Comparison of ENCODE assay signal across 13 cellular contexts in genomic region chr6:140203611-140204553, GRCh38.
DNase-seq lines count a peak whose midpoint lies in the region; ATAC-seq and TF ChIP-seq lines count a peak whose summit lies in the region.
"Had no signal": no experiment of that assay in that cellular context is flagged by ENCODE, and none has a peak within 500 bp of the region (broad histone marks: within the 10 kb centered on the region; RNA-seq: fewer than 3 reads in every experiment).

No MANE protein-coding gene starts in this region.

- intact Hi-C loops in lower lobe of right lung (cut with DNase I): no loop called here
- intact Hi-C loops in body of pancreas (cut with DNase I): no loop called here

- no peaks in the 10 kb centered on the region for H3K36me3 ChIP-seq in brain microvascular endothelial cell (replicated peaks)
- H3K36me3 ChIP-seq in lower lobe of right lung: no peaks in the 10 kb centered on the region
- no peaks in the 10 kb centered on the region for H3K36me3 ChIP-seq in body of pancreas (replicated peaks in 1 of 2; ENCODE audit: insufficient read depth in 1 of 2, low read depth in 2 of 2)

- DNase-seq in DMS79 (lab: John Stamatoyannopoulos, UW) (peak; percentile 8), NCI-H1092 treated with DMSO at 0.1 percent for 48 hours (lab: John Stamatoyannopoulos, UW) (peak; percentile 52), brain microvascular endothelial cell (peak; percentile 34), lower lobe of right lung (no peak), body of pancreas (no peak)
- no peak for DNase-seq in stimulated activated naive CD4-positive, alpha-beta T cell (lab: John Stamatoyannopoulos, UW)
- DNase-seq: activated CD8-positive, alpha-beta memory T cell treated with anti-CD3 and anti-CD28 coated beads, Interleukin-2, amount 50 U/mL, for 4 hours; CD8-positive, alpha-beta memory T cell; islet precursor cell; nephron progenitor cell had no signal

- H3K27ac ChIP-seq in brain microvascular endothelial cell (peak overlapping the region; percentile 64), lower lobe of right lung (peak overlapping the region; percentile 19), body of pancreas (no peak overlapping the region)

- TF ChIP-seq CTCF in brain microvascular endothelial cell (IDR thresholded peaks at IDR 0.05; ENCODE audit: low read depth, low read length, missing control alignments): no peak
- no peak for TF ChIP-seq CTCF in lower lobe of right lung (IDR thresholded peaks at IDR 0.05)
- no peak for TF ChIP-seq CTCF in body of pancreas (IDR thresholded peaks at IDR 0.05)

- no peak for TF ChIP-seq POLR2A in body of pancreas (IDR thresholded peaks at IDR 0.05)

- no peak overlapping the region for H3K4me3 ChIP-seq in brain microvascular endothelial cell (ENCODE audit: low read depth, low read length)
- H3K4me3 ChIP-seq in lower lobe of right lung: no peak overlapping the region
- no peak overlapping the region for H3K4me3 ChIP-seq in body of pancreas

- peak in 1 of 2 donors; percentile 49 for ATAC-seq in lower lobe of right lung
- no peak for ATAC-seq in HG02885 (IDR thresholded peaks at IDR 0.05; ENCODE audit: poor library complexity, unreplicated experiment)
- ATAC-seq in body of pancreas: no peak
- ATAC-seq in HG03378 (IDR thresholded peaks at IDR 0.05; ENCODE audit: unreplicated experiment): no peak
- ATAC-seq: Right ventricle myocardium inferior had no signal

- in situ Hi-C loops in brain microvascular endothelial cell (cut with HindIII; ENCODE audit: low pct_ligation_motif_present, low sequenced_read_pairs): no loop called here

- H3K27me3 ChIP-seq in brain microvascular endothelial cell (replicated peaks) (no peaks in the 10 kb centered on the region), lower lobe of right lung (ENCODE audit: low read depth) (no peaks in the 10 kb centered on the region), body of pancreas (no peaks in the 10 kb centered on the region)

- 37 to 38% methylated on average over 2 of the region's 2 CpGs for WGBS in body of pancreas, 2 donors

- H3K4me1 ChIP-seq in lower lobe of right lung (peaks cover 10% of the 10 kb centered on the region), body of pancreas (no peaks in the 10 kb centered on the region)

- H3K9me3 ChIP-seq in lower lobe of right lung (no peaks in the 10 kb centered on the region), body of pancreas (no peaks in the 10 kb centered on the region)

Comparison
In these comparisons a context has a peak if more than half of its experiments do, and no peak if none do; other contexts are left out.
1. DNase-seq: peak in DMS79 (single experiment), NCI-H1092 treated with DMSO at 0.1 percent for 48 hours (single experiment) and brain microvascular endothelial cell (single experiment); none in lower lobe of right lung (single experiment), body of pancreas (0 of 4) and stimulated activated naive CD4-positive, alpha-beta T cell (0 of 6).
2. H3K27ac ChIP-seq: peak in brain microvascular endothelial cell (single experiment) and lower lobe of right lung (single experiment); none in body of pancreas (0 of 4).